ENCODE assay signal across 10 cellular contexts in the genomic region with DNA sequence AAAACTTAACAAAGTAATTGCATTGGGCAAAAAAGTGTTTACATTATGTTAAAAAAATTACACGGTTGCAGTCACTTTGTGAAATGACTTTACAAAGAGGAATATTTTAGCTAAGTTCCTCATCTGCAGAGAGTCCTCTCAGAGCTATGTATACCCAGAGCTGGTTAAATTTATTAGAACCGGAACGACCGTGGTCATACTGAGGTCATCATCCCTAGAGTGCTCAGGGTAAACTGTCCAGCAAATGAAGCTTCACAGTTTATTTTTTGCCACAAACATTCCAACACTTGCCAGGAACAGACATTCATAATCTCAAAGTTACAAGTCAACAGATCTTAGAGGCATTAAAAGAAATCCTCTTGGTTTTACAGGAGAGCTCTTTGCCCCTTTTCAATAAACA. TPM values are rescaled to one million over a fixed set of nuclear protein-coding genes. Genes with fewer than 3 reads are reported as not detected.
DNase-seq lines count a peak whose midpoint lies in the region; ATAC-seq, FAIRE-seq and TF ChIP-seq lines count a peak whose summit lies in the region.
"Had no signal": no experiment of that assay in that cellular context is flagged by ENCODE, and none has a peak within 500 bp of the region (broad histone marks: within the 10 kb centered on the region; RNA-seq: fewer than 3 reads in every experiment).

No MANE protein-coding gene starts in this region.

- no peak overlapping the region for H3K23ac ChIP-seq in H1 (ENCODE audit: insufficient read length)

- peaks cover 0 to 6% (median 4%) of the 10 kb centered on the region in 4 experiments; a peak in 4 of 7 replicates for H3K4me1 ChIP-seq in H1 (replicated peaks in 1 of 4; ENCODE audit: control insufficient read depth in 3 of 4, insufficient read depth in 4 of 4, low read length in 3 of 4)
- peaks cover 84 to 93% of the 10 kb centered on the region in 2 experiments for H3K4me1 ChIP-seq in neutrophil (ENCODE audit: control insufficient read depth in 1 of 2, insufficient read depth in 1 of 2, low read depth in 1 of 2, low read length in 1 of 2)

- peak; percentile 42 for DNase-seq in GM03348 (ENCODE audit: low spot score)
- peak; percentile 51 for DNase-seq in NOMO-1 treated with dmso at 0.1 percent for 144 hours (lab: John Stamatoyannopoulos, UW; ENCODE audit: unreplicated experiment)
- no peak for DNase-seq in H1 (ENCODE audit: low read depth in 1 of 2, low spot score in 2 of 2)
- DNase-seq in COLO829 (ENCODE audit: low spot score): no peak
- DNase-seq in NCI-H1436 (lab: John Stamatoyannopoulos, UW): no peak
- no peak for DNase-seq in RWPE1 (ENCODE audit: low spot score)
- DNase-seq: NCI-H1436 treated with DMSO at 0.1 percent for 48 hours, right cardiac atrium had no signal

- no peak for TF ChIP-seq RAD21 in H1 (IDR thresholded peaks at IDR 0.05 in 1 of 2, conservative IDR thresholded peaks at IDR 0.05 in 1 of 2; ENCODE audit: low read depth in 2 of 2, low read length in 2 of 2)

- no peak overlapping the region for H4K5ac ChIP-seq in H1 (ENCODE audit: insufficient read length, low read depth, low read length)

- H3K36me3 ChIP-seq in H1 (ENCODE audit: control insufficient read depth in 2 of 4, insufficient read depth in 4 of 4, low read length in 3 of 4): no peaks in the 10 kb centered on the region
- H3K36me3 ChIP-seq in neutrophil: no peaks in the 10 kb centered on the region

- H3K27ac ChIP-seq in H1 (ENCODE audit: low read depth, low read length): no peak overlapping the region
- H3K27ac ChIP-seq in neutrophil: peak overlapping the region; percentile 80
- no peak overlapping the region for H3K27ac ChIP-seq in RWPE1

- H3K9me3 ChIP-seq in H1 (ENCODE audit: insufficient read depth in 2 of 2, low read depth in 1 of 2, low read length in 1 of 2): no peaks in the 10 kb centered on the region
- H3K9me3 ChIP-seq in neutrophil: no peaks in the 10 kb centered on the region

- no peak overlapping the region for H3K4ac ChIP-seq in H1 (replicated peaks; ENCODE audit: insufficient read length, low read depth, low read length)

- H3K14ac ChIP-seq in H1 (ENCODE audit: insufficient read length): no peak overlapping the region

- TF ChIP-seq EP300 in H1 (IDR thresholded peaks at IDR 0.05; ENCODE audit: borderline replicate concordance in 1 of 2, low read depth in 2 of 2, low read length in 2 of 2): no peak

- no peak overlapping the region; a peak in 1 of 7 replicates for H3K9ac ChIP-seq in H1 (replicated peaks in 1 of 4; ENCODE audit: extremely low read depth in 1 of 4, low read depth in 3 of 4, low read length in 3 of 4)

- H3K4me3 ChIP-seq in H1 (ENCODE audit: extremely low read depth in 1 of 4, insufficient read depth in 2 of 4, low read depth in 3 of 4, low read length in 4 of 4): peak overlapping the region; percentile 41 to 83 (median 68); a peak in 7 of 8 replicates
- peak overlapping the region; percentile 88 to 96 for H3K4me3 ChIP-seq in neutrophil (ENCODE audit: low read depth in 1 of 2, low read length in 1 of 2)

- H2BK20ac ChIP-seq in H1 (ENCODE audit: low read length): no peak overlapping the region

- no peak overlapping the region for H4K91ac ChIP-seq in H1 (replicated peaks; ENCODE audit: insufficient read length, low read length)

- H2AFZ ChIP-seq in H1 (ENCODE audit: low read length): no peak overlapping the region

- H2BK120ac ChIP-seq in H1 (replicated peaks; ENCODE audit: low read depth, low read length): no peak overlapping the region

- POLR2A ChIA-PET in H1 (lab: Charles Lee; ENCODE audit: partially characterized antibody) (interaction anchor here (1.3 kb wide), 1 partner anchor 194 kb away, joined by 3 read pairs; no protein-coding TSS in a partner anchor), RWPE1 (lab: Yijun Ruan, JAX; ENCODE audit: low non-redundant PET) (no interaction called here)

- H3K56ac ChIP-seq in H1 (replicated peaks; ENCODE audit: insufficient read length, low read depth, low read length): no peak overlapping the region

- CTCF ChIA-PET in H1 (lab: Charles Lee; ENCODE audit: partially characterized antibody) (interaction anchor here (0.7 to 6.0 kb wide), 9 partner anchors 9 to 247 kb away, joined by 3 to 56 read pairs (median 4); no protein-coding TSS in a partner anchor), RWPE1 (lab: Yijun Ruan, JAX) (interaction anchor here (0.9 to 1.3 kb wide), 3 partner anchors 10 to 259 kb away, joined by 3 to 8 read pairs (median 4); no protein-coding TSS in a partner anchor)

- H2BK5ac ChIP-seq in H1 (ENCODE audit: low read depth, low read length): no peak overlapping the region

- no peak for TF ChIP-seq POLR2A in H1 (IDR thresholded peaks at IDR 0.05; ENCODE audit: control extremely low read depth in 1 of 2, low read depth in 2 of 2, low read length in 2 of 2)

- no peak for ATAC-seq in GM21786 (IDR thresholded peaks at IDR 0.05; ENCODE audit: unreplicated experiment)

- H3K27me3 ChIP-seq in H1 (replicated peaks in 1 of 4; ENCODE audit: control insufficient read depth in 3 of 4, extremely low read depth in 1 of 4, insufficient read depth in 3 of 4, low read length in 3 of 4): peaks cover 0 to 10% (median 6%) of the 10 kb centered on the region in 4 experiments; a peak in 5 of 7 replicates
- no peaks in the 10 kb centered on the region for H3K27me3 ChIP-seq in neutrophil

- peak overlapping the region; percentile 71 to 92 for H3K4me2 ChIP-seq in H1 (ENCODE audit: insufficient read depth in 1 of 2, low read depth in 2 of 2, low read length in 2 of 2)

- TF ChIP-seq CTCF in H1 (IDR thresholded peaks at IDR 0.05; ENCODE audit: control extremely low read depth in 1 of 3, insufficient read depth in 1 of 3, low read depth in 1 of 3, low read length in 3 of 3) (no peak), neutrophil (IDR thresholded peaks at IDR 0.05) (no peak), RWPE1 (conservative IDR thresholded peaks at IDR 0.05; ENCODE audit: low read depth) (no peak)

- WGBS in H1 (ENCODE audit: extremely low coverage in 1 of 2, insufficient coverage in 1 of 2, insufficient read length in 1 of 2, insufficient replicate concordance in 2 of 2, low coverage in 1 of 2, low lambda C conversion rate in 2 of 2, missing lambda C conversion rate in 1 of 2), 2 experiments: 71% methylated on average over 4 of the region's 4 CpGs; no CpG with 5 or more reads in 1 of the 2 experiments

- H3K23me2 ChIP-seq in H1 (ENCODE audit: low read depth, low read length): peaks cover 5% of the 10 kb centered on the region; the same call in 1 of the 2 replicates

- H3K79me2 ChIP-seq in H1 (ENCODE audit: control insufficient read depth in 1 of 2, insufficient read depth in 2 of 2, low read length in 2 of 2): no peaks in the 10 kb centered on the region

- H4K8ac ChIP-seq in H1 (ENCODE audit: extremely low read depth, insufficient read depth, low read length): no peak overlapping the region

- no peak overlapping the region for H2AK5ac ChIP-seq in H1 (ENCODE audit: low read depth, low read length)

- no peaks in the 10 kb centered on the region for H4K20me1 ChIP-seq in H1 (replicated peaks in 1 of 2; ENCODE audit: control insufficient read depth in 1 of 2, insufficient read depth in 2 of 2, low read length in 2 of 2)

- H2BK12ac ChIP-seq in H1 (ENCODE audit: low read depth, low read length): no peak overlapping the region

- no peaks in the 10 kb centered on the region for H3K79me1 ChIP-seq in H1 (ENCODE audit: low read depth, low read length)

- FAIRE-seq in H1 (lab: Jason Lieb, UNC): no peak

- no peak overlapping the region for H3K18ac ChIP-seq in H1 (ENCODE audit: extremely low read depth, low read length)

- no peak overlapping the region for H2BK15ac ChIP-seq in H1 (ENCODE audit: low read length)

TF ChIP-seq in H1, 55 proteins besides CTCF, POLR2A, EP300 and RAD21 (continues in another document):
- TF ChIP-seq, protein P1, sequence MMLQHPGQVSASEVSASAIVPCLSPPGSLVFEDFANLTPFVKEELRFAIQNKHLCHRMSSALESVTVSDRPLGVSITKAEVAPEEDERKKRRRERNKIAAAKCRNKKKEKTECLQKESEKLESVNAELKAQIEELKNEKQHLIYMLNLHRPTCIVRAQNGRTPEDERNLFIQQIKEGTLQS (IDR thresholded peaks at IDR 0.05; ENCODE audit: insufficient read depth, low read depth, low read length): no peak
- TF ChIP-seq TAF7 (optimal IDR thresholded peaks at IDR 0.05; ENCODE audit: borderline replicate concordance, low read depth, low read length) (no peak), RNF2 (IDR thresholded peaks at IDR 0.05; ENCODE audit: borderline replicate concordance, low read depth, low read length, missing control alignments, poor library complexity, severe bottlenecking) (no peak), SIX5 (IDR thresholded peaks at IDR 0.05; ENCODE audit: low read depth, low read length) (no peak), MAFK (IDR thresholded peaks at IDR 0.05; ENCODE audit: low read depth, low read length) (no peak), TCF12 (IDR thresholded peaks at IDR 0.05; ENCODE audit: low read depth, low read length) (no peak), TAF1 (IDR thresholded peaks at IDR 0.05; ENCODE audit: low read depth, low read length) (no peak), SRF (IDR thresholded peaks at IDR 0.05; ENCODE audit: low read depth, low read length) (no peak), SP1 (IDR thresholded peaks at IDR 0.05; ENCODE audit: low read depth, low read length) (no peak)
- TF ChIP-seq, protein P2, sequence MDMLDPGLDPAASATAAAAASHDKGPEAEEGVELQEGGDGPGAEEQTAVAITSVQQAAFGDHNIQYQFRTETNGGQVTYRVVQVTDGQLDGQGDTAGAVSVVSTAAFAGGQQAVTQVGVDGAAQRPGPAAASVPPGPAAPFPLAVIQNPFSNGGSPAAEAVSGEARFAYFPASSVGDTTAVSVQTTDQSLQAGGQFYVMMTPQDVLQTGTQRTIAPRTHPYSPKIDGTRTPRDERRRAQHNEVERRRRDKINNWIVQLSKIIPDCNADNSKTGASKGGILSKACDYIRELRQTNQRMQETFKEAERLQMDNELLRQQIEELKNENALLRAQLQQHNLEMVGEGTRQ (IDR thresholded peaks at IDR 0.05; ENCODE audit: low read length): no peak

RNA-seq across cellular contexts. Expression of a gene that starts 0.9 kb away (rescaled TPM):
- total RNA-seq in H1 (2021; fragmentation: NEBNext Ultra II Directional; extraction: Animal tissue kit (Norgen Biotek cat#: 25700)): 0.38 and 0.73 TPM in 2 replicates
- polyA plus RNA-seq in H1 (2011; rRNA removed): 0.24 and 0.28 TPM in 2 replicates
- 0.34 TPM for polyA plus RNA-seq in H1 (2011; cell fraction: cytosol; rRNA removed)
- polyA plus RNA-seq in H1 (2011; cell fraction: nucleus; rRNA removed): 0.21 TPM
- polyA plus RNA-seq in H1 (2012, experiment 1 of 2): 0.15 to 0.46 TPM in 2 of 4 replicates, not detected in the others
- not detected for polyA plus RNA-seq in H1 (2012, experiment 2 of 2)
- 0.22 TPM for polyA plus RNA-seq in H1 (2013, experiment 1 of 2)
- 0.24 TPM for polyA plus RNA-seq in H1 (2013, experiment 2 of 2)
- 0.51 TPM in 1 of 2 replicates, not detected in the other for polyA minus RNA-seq in H1 (2011; rRNA and poly(A)+ RNA removed)
- not detected for polyA minus RNA-seq in H1 (2011; cell fraction: cytosol; rRNA and poly(A)+ RNA removed)
- polyA minus RNA-seq in H1 (2011; cell fraction: nucleus; rRNA and poly(A)+ RNA removed): not detected

Comparison
In these comparisons a context has a peak if more than half of its experiments do, and no peak if none do; other contexts are left out.
1. DNase-seq: peak in GM03348 (single experiment) and NOMO-1 treated with dmso at 0.1 percent for 144 hours (single experiment); none in H1 (0 of 2), COLO829 (single experiment), NCI-H1436 (single experiment) and RWPE1 (single experiment).